9 cellular contexts compared by ENCODE assay signal in genomic region chr3:50155891-50156290, GRCh38. TPM values are rescaled to one million over a fixed set of nuclear protein-coding genes. Genes with fewer than 3 reads are reported as not detected.
DNase-seq lines count a peak whose midpoint lies in the region; ATAC-seq and TF ChIP-seq lines count a peak whose summit lies in the region.
"Had no signal": no experiment of that assay in that cellular context is flagged by ENCODE, and none has a peak within 500 bp of the region (broad histone marks: within the 10 kb centered on the region; RNA-seq: fewer than 3 reads in every experiment).

No MANE protein-coding gene starts in this region.

- peaks cover 44 to 56% (median 55%) of the 10 kb centered on the region in 3 donors for H3K27me3 Mint-ChIP-seq in CD14-positive monocyte (ENCODE audit: low read depth in 3 of 3)

- H2AFZ ChIP-seq in PC-9 = no peak overlapping the region

- H3F3A ChIP-seq in PC-9 (ENCODE audit: insufficient read depth, low read depth) = no peaks in the 10 kb centered on the region

- H3K4me1 Mint-ChIP-seq in CD14-positive monocyte = peaks cover 25% of the 10 kb centered on the region

- H3K4me3 Mint-ChIP-seq in CD14-positive monocyte = peak overlapping the region; percentile 80 to 89

- H3K79me2 ChIP-seq in PC-9 (ENCODE audit: low read depth) = no peaks in the 10 kb centered on the region

- DNase-seq in CD14-positive monocyte (ENCODE audit: low spot score) = no peak
- DNase-seq in PC-9 = no peak
- DNase-seq in epithelial cell of proximal tubule (ENCODE audit: low read depth) = no peak
- no peak for DNase-seq in ovary
- DNase-seq in activated CD4-positive, CD25-positive, alpha-beta regulatory T cell treated with anti-CD3 and anti-CD28 coated beads, Interleukin-2, amount 50 U/mL, for 72 hours = no peak
- DNase-seq in glomerular visceral epithelial cell (ENCODE audit: extremely low spot score) = no peak
- DNase-seq in globus pallidus (ENCODE audit: low spot score) = no peak
- DNase-seq: NCI-H1048 had no signal

- H3K27me3 ChIP-seq in PC-9 (ENCODE audit: insufficient read depth, low read depth) = no peaks in the 10 kb centered on the region
- no peaks in the 10 kb centered on the region for H3K27me3 ChIP-seq in ovary

- POLR2A ChIA-PET in PC-9 (lab: Charles Lee; ENCODE audit: unreplicated experiment) = no interaction called here

- CTCF ChIA-PET in PC-9 (lab: Charles Lee) = no interaction called here

- no peaks in the 10 kb centered on the region for H4K20me1 ChIP-seq in PC-9 (ENCODE audit: insufficient read depth)

- TF ChIP-seq EP300 in ovary (IDR thresholded peaks at IDR 0.05) = no peak

- peaks cover 4 to 10% of the 10 kb centered on the region in 2 donors for H3K36me3 Mint-ChIP-seq in CD14-positive monocyte

- 47 to 57% (median 54%) methylated on average over 13 of the region's 13 CpGs for WGBS in ovary, 3 donors

- TF ChIP-seq POLR2A in ovary (IDR thresholded peaks at IDR 0.05) = no peak

- TF ChIP-seq CTCF in CD14-positive monocyte (IDR thresholded peaks at IDR 0.05) (no peak), PC-9 (conservative IDR thresholded peaks at IDR 0.05) (no peak), epithelial cell of proximal tubule (conservative IDR thresholded peaks at IDR 0.05; ENCODE audit: low read depth, low read length) (no peak), ovary (IDR thresholded peaks at IDR 0.05) (no peak)

- no TSS peak for BruUV-seq in PC-9 (replicated peaks; lab: Mats Ljungman, UMichigan)

- no peaks in the 10 kb centered on the region for H3K9me2 ChIP-seq in PC-9 (ENCODE audit: insufficient read depth)

- H3K27ac ChIP-seq in PC-9 (no peak overlapping the region), ovary (no peak overlapping the region)

- intact Hi-C loops in CD14-positive monocyte (cut with micrococcal nuclease) = no loop called here
- intact Hi-C loops in PC-9 (cut with micrococcal nuclease; ENCODE audit: unreplicated experiment) = loop anchor here (1.0 kb wide), 3 partner anchors 11 to 35 kb away; no protein-coding TSS in a partner anchor
- intact Hi-C loops in ovary (cut with DNase I) = no loop called here

- peak overlapping the region in 2 of 7 donors; percentile 63 to 65 for H3K27ac Mint-ChIP-seq in CD14-positive monocyte

- peak overlapping the region; percentile 52; the same call in 1 of the 2 replicates for H3K4me3 ChIP-seq in PC-9
- peak overlapping the region; percentile 63 for H3K4me3 ChIP-seq in epithelial cell of proximal tubule (ENCODE audit: low read depth, low read length)
- H3K4me3 ChIP-seq in ovary = peak overlapping the region; percentile 39

- H3K4me2 ChIP-seq in PC-9 = peak overlapping the region; percentile 72

- H3K4me1 ChIP-seq in PC-9 (replicated peaks; ENCODE audit: insufficient read depth) = peaks cover under 1% of the 10 kb centered on the region; the same call in 1 of the 2 replicates
- peaks cover 7% of the 10 kb centered on the region for H3K4me1 ChIP-seq in ovary (ENCODE audit: insufficient read depth)

- H3K9me3 ChIP-seq in PC-9 (ENCODE audit: insufficient read depth, low read depth) = no peaks in the 10 kb centered on the region
- no peaks in the 10 kb centered on the region for H3K9me3 ChIP-seq in ovary

- peaks cover 0 to 16% (median 6%) of the 10 kb centered on the region in 7 donors for H3K9me3 Mint-ChIP-seq in CD14-positive monocyte

- ATAC-seq in HG03108 (IDR thresholded peaks at IDR 0.05; ENCODE audit: unreplicated experiment) = no peak

- no peaks in the 10 kb centered on the region for H3K36me3 ChIP-seq in PC-9 (ENCODE audit: low read depth)
- H3K36me3 ChIP-seq in ovary = no peaks in the 10 kb centered on the region

RNA-seq across cellular contexts. Expression of gene SEMA3F, which starts 0.8 kb away (rescaled TPM):
- not detected for polyA plus RNA-seq in CD14-positive monocyte
- total RNA-seq in PC-9 (2021) = 34.0 and 49.1 TPM in 2 replicates
- total RNA-seq in epithelial cell of proximal tubule = 36.0 and 58.6 TPM in 2 replicates
- total RNA-seq in ovary = 10 to 100 TPM in 2 of 7 donors, 1 to 10 TPM in 5; 1.9 to 31.5 (median 7.2) TPM
- 1 to 10 TPM; 3.5 to 8.3 TPM for polyA plus RNA-seq in ovary

RNA-seq across cellular contexts. Expression of gene GNAT1, which starts 35.5 kb away (rescaled TPM):
- polyA plus RNA-seq in CD14-positive monocyte (not detected), ovary (not detected)
- total RNA-seq in PC-9 (2021) (0.48 TPM in 1 of 2 replicates, not detected in the other), epithelial cell of proximal tubule (not detected in 2 replicates), ovary (not detected)

RNA-seq across cellular contexts. Expression of gene SLC38A3, which starts 49.2 kb away (rescaled TPM):
- polyA plus RNA-seq in CD14-positive monocyte = not detected
- total RNA-seq in PC-9 (2021) = 0.33 and 0.37 TPM in 2 replicates
- not detected in 2 replicates for total RNA-seq in epithelial cell of proximal tubule
- total RNA-seq in ovary = 10 to 100 TPM in 2 of 7 donors, 1 to 10 TPM in 5; 3.0 to 10.9 (median 8.3) TPM
- polyA plus RNA-seq in ovary = 1 to 10 TPM; 1.6 to 6.6 TPM
